In the genomic region with DNA sequence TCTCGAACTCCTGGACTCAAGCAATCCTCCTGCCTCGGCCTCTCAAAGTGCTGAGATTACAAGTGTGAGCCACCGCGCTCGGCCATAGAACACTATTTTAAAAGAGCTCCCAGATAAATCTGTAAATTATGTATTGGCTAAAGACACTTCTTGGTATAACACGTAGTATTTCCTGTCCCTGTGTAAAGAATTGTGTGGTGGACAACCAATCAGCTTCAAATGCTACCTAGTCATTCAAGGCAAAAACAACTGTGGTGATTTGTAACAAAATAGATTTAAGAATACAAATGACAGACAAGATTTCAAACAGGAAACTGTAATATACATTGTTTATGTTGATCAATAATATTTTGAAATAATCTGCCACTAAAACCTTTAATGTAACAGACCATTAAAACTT, we compare ENCODE assay signal across 18 cellular contexts. TPM values are rescaled to one million over a fixed set of nuclear protein-coding genes. Genes with fewer than 3 reads are reported as not detected.
DNase-seq lines count a peak whose midpoint lies in the region; ATAC-seq and TF ChIP-seq lines count a peak whose summit lies in the region.
"Had no signal": no experiment of that assay in that cellular context is flagged by ENCODE, and none has a peak within 500 bp of the region (broad histone marks: within the 10 kb centered on the region; RNA-seq: fewer than 3 reads in every experiment).

No MANE protein-coding gene starts in this region.

- peak overlapping the region in 2 of 10 experiments; percentile 8 to 43; a peak in 1 of 20 replicates for H3K4me3 ChIP-seq in BLaER1 treated with 17β-estradiol and CSF1 and Interleukin-3, amounts not matched to agents 10 nM and 100 nM
- H3K4me3 ChIP-seq in HL-60 (replicated peaks; ENCODE audit: insufficient read depth, low read length) (no peak overlapping the region), H7 (ENCODE audit: insufficient read depth, low read depth, low read length) (no peak overlapping the region)
- H3K4me3 ChIP-seq: mucosa of descending colon, psoas muscle, uterus had no signal

- DNase-seq in HL-60 (ENCODE audit: low read depth in 1 of 2, low spot score in 1 of 2) (no peak), globus pallidus (ENCODE audit: low spot score) (no peak), H7 (no peak), head of caudate nucleus (no peak)
- DNase-seq in activated T-helper 2 cell treated with anti-CD3 and anti-CD28 coated beads, Interferon-gamma antibody, Interleukin-2, Interleukin-4, amounts not matched to agents 10 μg/mL and 5 μg/mL and 100 μg/mL, durations not matched to agents 14 hours and 24 hours and 36 hours (ENCODE audit: low spot score): no peak
- DNase-seq in naive thymus-derived CD8-positive, alpha-beta T cell: no peak
- DNase-seq: brain microvascular endothelial cell; C1 segment of cervical spinal cord; effector CD8-positive, alpha-beta T cell; foreskin melanocyte; mucosa of descending colon; NCI-H187 treated with DMSO at 0.1 percent for 48 hours; NCI-H82; psoas muscle; SIG-M5; uterus had no signal

- peak overlapping the region; percentile 55 to 91 (median 87); a peak in 21 of 22 replicates for H3K27ac ChIP-seq in BLaER1 treated with 17β-estradiol and CSF1 and Interleukin-3, amounts not matched to agents 10 nM and 100 nM
- H3K27ac ChIP-seq in HL-60 (replicated peaks): peak overlapping the region; percentile 71
- H3K27ac ChIP-seq: brain microvascular endothelial cell, psoas muscle, uterus had no signal

- TF ChIP-seq CTCF in HL-60 (IDR thresholded peaks at IDR 0.05; ENCODE audit: insufficient read depth, low read length): no peak

- H3K36me3 ChIP-seq in BLaER1 treated with 17β-estradiol and CSF1 and Interleukin-3, amounts not matched to agents 10 nM and 100 nM: peaks cover 3 to 47% (median 28%) of the 10 kb centered on the region in 11 experiments
- no peaks in the 10 kb centered on the region for H3K36me3 ChIP-seq in H7 (replicated peaks; ENCODE audit: control insufficient read depth, insufficient read depth, low read length)
- H3K36me3 ChIP-seq: brain microvascular endothelial cell, uterus had no signal

- intact Hi-C loops in activated T-helper 2 cell treated with anti-CD3 and anti-CD28 coated beads, Interferon-gamma antibody, Interleukin-2, Interleukin-4, amounts not matched to agents 10 μg/mL and 5 μg/mL and 100 μg/mL, durations not matched to agents 14 hours and 24 hours and 36 hours (cut with micrococcal nuclease): loop anchor here (1.0 kb wide), 2 partner anchors 10 to 14 kb away; a partner anchor contains a TSS
- intact Hi-C loops in head of caudate nucleus (cut with DNase I): no loop called here

- H3K36me3 Mint-ChIP-seq in activated T-helper 2 cell treated with anti-CD3 and anti-CD28 coated beads, Interferon-gamma antibody, Interleukin-2, Interleukin-4, amounts not matched to agents 10 μg/mL and 5 μg/mL and 100 μg/mL, durations not matched to agents 14 hours and 24 hours and 36 hours (ENCODE audit: low read depth): peaks cover 25% of the 10 kb centered on the region
- H3K36me3 Mint-ChIP-seq in naive thymus-derived CD8-positive, alpha-beta T cell: peaks cover 0 to 28% (median 0%) of the 10 kb centered on the region in 3 donors

- H4K20me1 ChIP-seq in BLaER1 treated with 17β-estradiol and CSF1 and Interleukin-3, amounts not matched to agents 10 nM and 100 nM: peaks cover 0 to 97% (median 0%) of the 10 kb centered on the region in 11 experiments; a peak in 10 of 22 replicates

- POLR2A ChIA-PET in naive thymus-derived CD8-positive, alpha-beta T cell (lab: Charles Lee): interaction anchor here (0.7 to 16.1 kb wide), 6 partner anchors 11 to 501 kb away, joined by 3 to 413 read pairs (median 5); a partner anchor contains a TSS

- ATAC-seq in naive thymus-derived CD8-positive, alpha-beta T cell: no peak
- ATAC-seq in HG03039 (IDR thresholded peaks at IDR 0.05; ENCODE audit: unreplicated experiment): no peak
- ATAC-seq: mucosa of descending colon, psoas muscle had no signal

- H3K4me2 ChIP-seq in BLaER1 treated with 17β-estradiol and CSF1 and Interleukin-3, amounts not matched to agents 10 nM and 100 nM: peak overlapping the region; percentile 67 to 96 (median 88)

- no peaks in the 10 kb centered on the region for H3K9me3 Mint-ChIP-seq in activated T-helper 2 cell treated with anti-CD3 and anti-CD28 coated beads, Interferon-gamma antibody, Interleukin-2, Interleukin-4, amounts not matched to agents 10 μg/mL and 5 μg/mL and 100 μg/mL, durations not matched to agents 14 hours and 24 hours and 36 hours
- H3K9me3 Mint-ChIP-seq in naive thymus-derived CD8-positive, alpha-beta T cell: no peaks in the 10 kb centered on the region

- H3K4me1 Mint-ChIP-seq in activated T-helper 2 cell treated with anti-CD3 and anti-CD28 coated beads, Interferon-gamma antibody, Interleukin-2, Interleukin-4, amounts not matched to agents 10 μg/mL and 5 μg/mL and 100 μg/mL, durations not matched to agents 14 hours and 24 hours and 36 hours (ENCODE audit: low read depth): peaks cover 44% of the 10 kb centered on the region
- H3K4me1 Mint-ChIP-seq in naive thymus-derived CD8-positive, alpha-beta T cell: peaks cover 19 to 83% (median 65%) of the 10 kb centered on the region in 4 donors

- H3K4me3 Mint-ChIP-seq in activated T-helper 2 cell treated with anti-CD3 and anti-CD28 coated beads, Interferon-gamma antibody, Interleukin-2, Interleukin-4, amounts not matched to agents 10 μg/mL and 5 μg/mL and 100 μg/mL, durations not matched to agents 14 hours and 24 hours and 36 hours (ENCODE audit: low read depth): peak overlapping the region; percentile 79
- peak overlapping the region; percentile 82 to 93 (median 90) for H3K4me3 Mint-ChIP-seq in naive thymus-derived CD8-positive, alpha-beta T cell

- peaks cover 67 to 96% (median 80%) of the 10 kb centered on the region in 10 experiments for H3K4me1 ChIP-seq in BLaER1 treated with 17β-estradiol and CSF1 and Interleukin-3, amounts not matched to agents 10 nM and 100 nM

- H3K9ac ChIP-seq in BLaER1 treated with 17β-estradiol and CSF1 and Interleukin-3, amounts not matched to agents 10 nM and 100 nM: peak overlapping the region; percentile 54 to 79 (median 69); a peak in 19 of 22 replicates

- H3K9me3 ChIP-seq in BLaER1 treated with 17β-estradiol and CSF1 and Interleukin-3, amounts not matched to agents 10 nM and 100 nM (replicated peaks in 1 of 11): no peaks in the 10 kb centered on the region
- H3K9me3 ChIP-seq: mucosa of descending colon, psoas muscle, uterus had no signal

- peak overlapping the region; percentile 94 for H3K27ac Mint-ChIP-seq in activated T-helper 2 cell treated with anti-CD3 and anti-CD28 coated beads, Interferon-gamma antibody, Interleukin-2, Interleukin-4, amounts not matched to agents 10 μg/mL and 5 μg/mL and 100 μg/mL, durations not matched to agents 14 hours and 24 hours and 36 hours
- H3K27ac Mint-ChIP-seq in naive thymus-derived CD8-positive, alpha-beta T cell: peak overlapping the region; percentile 96 to 99 (median 98)

- H3K27me3 Mint-ChIP-seq in activated T-helper 2 cell treated with anti-CD3 and anti-CD28 coated beads, Interferon-gamma antibody, Interleukin-2, Interleukin-4, amounts not matched to agents 10 μg/mL and 5 μg/mL and 100 μg/mL, durations not matched to agents 14 hours and 24 hours and 36 hours (ENCODE audit: low read depth): no peaks in the 10 kb centered on the region
- H3K27me3 Mint-ChIP-seq in naive thymus-derived CD8-positive, alpha-beta T cell: no peaks in the 10 kb centered on the region

- no peaks in the 10 kb centered on the region for H3K27me3 ChIP-seq in BLaER1 treated with 17β-estradiol and CSF1 and Interleukin-3, amounts not matched to agents 10 nM and 100 nM
- H3K27me3 ChIP-seq in HL-60 (ENCODE audit: insufficient read depth, poor library complexity, severe bottlenecking) (no peaks in the 10 kb centered on the region), H7 (ENCODE audit: control insufficient read depth, insufficient read depth, low read length) (no peaks in the 10 kb centered on the region)
- H3K27me3 ChIP-seq: brain microvascular endothelial cell, uterus had no signal

RNA-seq across cellular contexts. Expression of a gene that starts 14.6 kb away (rescaled TPM):
- 42.0 and 46.5 TPM in 2 replicates for total RNA-seq in activated T-helper 2 cell treated with anti-CD3 and anti-CD28 coated beads, Interferon-gamma antibody, Interleukin-2, Interleukin-4, amounts not matched to agents 10 μg/mL and 5 μg/mL and 100 μg/mL, durations not matched to agents 14 hours and 24 hours and 36 hours
- total RNA-seq in naive thymus-derived CD8-positive, alpha-beta T cell: 100 to 1,000 TPM; 128 to 138 TPM
- polyA plus RNA-seq in naive thymus-derived CD8-positive, alpha-beta T cell: 100 to 1,000 TPM; 134 to 198 (median 182) TPM
- 18.4 and 22.5 TPM in 2 replicates for total RNA-seq in H7 (2014; rRNA removed; shearing (Covaris generic))

RNA-seq across cellular contexts. Expression of a gene that starts 21.9 kb away (rescaled TPM):
- 24.6 and 26.8 TPM in 2 replicates for total RNA-seq in activated T-helper 2 cell treated with anti-CD3 and anti-CD28 coated beads, Interferon-gamma antibody, Interleukin-2, Interleukin-4, amounts not matched to agents 10 μg/mL and 5 μg/mL and 100 μg/mL, durations not matched to agents 14 hours and 24 hours and 36 hours
- total RNA-seq in naive thymus-derived CD8-positive, alpha-beta T cell: 1 to 10 TPM; 5.6 to 5.9 TPM
- polyA plus RNA-seq in naive thymus-derived CD8-positive, alpha-beta T cell: 1 to 10 TPM in 2 of 3 donors, under 1 TPM in 1; 0.95 to 1.5 (median 1.5) TPM
- 7.7 and 14.3 TPM in 2 replicates for total RNA-seq in H7 (2014; rRNA removed; shearing (Covaris generic))
